ENCODE assay signal across 20 cellular contexts in the genomic region with DNA sequence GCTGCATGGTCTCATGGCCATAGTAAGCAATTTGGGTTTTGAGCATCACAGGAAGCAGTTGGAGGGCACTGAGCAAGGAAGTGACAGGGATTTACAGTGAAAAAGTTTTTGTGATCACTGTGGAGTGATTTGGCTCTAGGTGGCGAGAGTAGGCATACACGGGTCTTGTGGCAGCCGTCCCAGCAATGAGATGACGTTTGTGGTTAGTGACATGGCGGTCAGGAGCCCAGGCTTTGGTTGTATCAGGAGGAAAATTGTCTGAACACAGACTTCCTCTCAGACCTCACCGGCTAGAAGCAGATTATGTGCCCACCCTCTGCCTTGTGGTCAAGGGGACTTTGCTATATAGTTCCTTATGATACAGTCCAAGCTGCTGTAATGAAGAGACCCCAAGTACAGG. TPM values are rescaled to one million over a fixed set of nuclear protein-coding genes. Genes with fewer than 3 reads are reported as not detected.
DNase-seq lines count a peak whose midpoint lies in the region; ATAC-seq and TF ChIP-seq lines count a peak whose summit lies in the region.
"Had no signal": no experiment of that assay in that cellular context is flagged by ENCODE, and none has a peak within 500 bp of the region (broad histone marks: within the 10 kb centered on the region; RNA-seq: fewer than 3 reads in every experiment).

No MANE protein-coding gene starts in this region.

- no peaks in the 10 kb centered on the region for H3K27me3 ChIP-seq in body of pancreas
- H3K27me3 ChIP-seq: gastroesophageal sphincter had no signal

- H3K27me3 Mint-ChIP-seq in activated CD4-positive, alpha-beta memory T cell treated with anti-CD3 and anti-CD28 coated beads, Interleukin-2, amount 10 ng/mL, durations not matched to agents 7 days and 5 days: no peaks in the 10 kb centered on the region
- no peaks in the 10 kb centered on the region for H3K27me3 Mint-ChIP-seq in activated CD4-positive, alpha-beta memory T cell treated with anti-CD3 and anti-CD28 coated beads for 36 hours
- no peaks in the 10 kb centered on the region for H3K27me3 Mint-ChIP-seq in progenitor cell of endocrine pancreas

- peaks cover 35% of the 10 kb centered on the region for H3K4me1 Mint-ChIP-seq in activated CD4-positive, alpha-beta memory T cell treated with anti-CD3 and anti-CD28 coated beads, Interleukin-2, amount 10 ng/mL, durations not matched to agents 7 days and 5 days
- peaks cover 31% of the 10 kb centered on the region for H3K4me1 Mint-ChIP-seq in activated CD4-positive, alpha-beta memory T cell treated with anti-CD3 and anti-CD28 coated beads for 36 hours (ENCODE audit: low read depth)
- H3K4me1 Mint-ChIP-seq in progenitor cell of endocrine pancreas (ENCODE audit: low read depth): peaks cover 35% of the 10 kb centered on the region

- TF ChIP-seq POLR2A in body of pancreas (IDR thresholded peaks at IDR 0.05): no peak

- intact Hi-C loops in activated CD4-positive, alpha-beta memory T cell treated with anti-CD3 and anti-CD28 coated beads for 36 hours (cut with micrococcal nuclease): loop anchor here (5.0 kb wide), 2 partner anchors 37 to 248 kb away; a partner anchor contains a TSS
- intact Hi-C loops in body of pancreas (cut with DNase I): no loop called here

- POLR2A ChIA-PET in activated CD4-positive, alpha-beta memory T cell treated with anti-CD3 and anti-CD28 coated beads, Interleukin-2, amount 10 ng/mL, durations not matched to agents 7 days and 5 days (lab: Charles Lee): no interaction called here
- POLR2A ChIA-PET in activated CD4-positive, alpha-beta memory T cell treated with anti-CD3 and anti-CD28 coated beads for 36 hours (lab: Charles Lee): interaction anchor here (1.0 kb wide), 1 partner anchor 24 kb away, joined by 4 read pairs; a partner anchor contains a TSS

- ATAC-seq in body of pancreas (no peak), HG03565 (IDR thresholded peaks at IDR 0.05; ENCODE audit: unreplicated experiment) (no peak)
- ATAC-seq: gastroesophageal sphincter, psoas muscle had no signal

- WGBS in body of pancreas, 2 donors: 26 to 48% methylated on average over 4 to 6 of the region's 6 CpGs

- no peaks in the 10 kb centered on the region for H3K9me3 Mint-ChIP-seq in activated CD4-positive, alpha-beta memory T cell treated with anti-CD3 and anti-CD28 coated beads, Interleukin-2, amount 10 ng/mL, durations not matched to agents 7 days and 5 days
- no peaks in the 10 kb centered on the region for H3K9me3 Mint-ChIP-seq in activated CD4-positive, alpha-beta memory T cell treated with anti-CD3 and anti-CD28 coated beads for 36 hours
- H3K9me3 Mint-ChIP-seq in progenitor cell of endocrine pancreas (ENCODE audit: low read depth): no peaks in the 10 kb centered on the region
- H3K9me3 Mint-ChIP-seq: activated T-helper 1 cell treated with anti-CD3 and anti-CD28 coated beads, Interleukin-12 subunit alpha, Interleukin-12 subunit beta, Interleukin-2, Interleukin-4 antibody, amounts not matched to agents 30 ng/mL and 10 ng/mL and 1 ng/mL, durations not matched to agents 14 hours and 24 hours and 36 hours had no signal

- peaks cover 77% of the 10 kb centered on the region for H3K4me1 ChIP-seq in body of pancreas

- H3K36me3 ChIP-seq in body of pancreas (replicated peaks in 1 of 2; ENCODE audit: insufficient read depth in 1 of 2, low read depth in 2 of 2): no peaks in the 10 kb centered on the region

- peak overlapping the region; percentile 77 for H3K27ac Mint-ChIP-seq in activated CD4-positive, alpha-beta memory T cell treated with anti-CD3 and anti-CD28 coated beads, Interleukin-2, amount 10 ng/mL, durations not matched to agents 7 days and 5 days
- H3K27ac Mint-ChIP-seq in activated CD4-positive, alpha-beta memory T cell treated with anti-CD3 and anti-CD28 coated beads for 36 hours: no peak overlapping the region
- H3K27ac Mint-ChIP-seq in progenitor cell of endocrine pancreas: peak overlapping the region; percentile 49

- H3K36me3 Mint-ChIP-seq in activated CD4-positive, alpha-beta memory T cell treated with anti-CD3 and anti-CD28 coated beads, Interleukin-2, amount 10 ng/mL, durations not matched to agents 7 days and 5 days (ENCODE audit: low read depth): peaks cover 10% of the 10 kb centered on the region
- peaks cover 9% of the 10 kb centered on the region for H3K36me3 Mint-ChIP-seq in activated CD4-positive, alpha-beta memory T cell treated with anti-CD3 and anti-CD28 coated beads for 36 hours
- H3K36me3 Mint-ChIP-seq in progenitor cell of endocrine pancreas (ENCODE audit: insufficient read depth): peaks cover 7% of the 10 kb centered on the region

- no peak for DNase-seq in activated CD4-positive, alpha-beta memory T cell treated with anti-CD3 and anti-CD28 coated beads, Interleukin-2, amount 10 ng/mL, durations not matched to agents 7 days and 5 days
- no peak for DNase-seq in activated CD4-positive, alpha-beta memory T cell treated with anti-CD3 and anti-CD28 coated beads for 36 hours
- DNase-seq in MV-4-11 (lab: John Stamatoyannopoulos, UW): peak; percentile 63
- DNase-seq in body of pancreas: peak; percentile 47 to 73 (median 64)
- no peak for DNase-seq in progenitor cell of endocrine pancreas (ENCODE audit: low spot score, unreplicated experiment)
- DNase-seq in activated CD4-positive, CD25-positive, alpha-beta regulatory T cell (lab: John Stamatoyannopoulos, UW): no peak
- DNase-seq in SK-N-DZ (ENCODE audit: low spot score): no peak
- DNase-seq: aorta, Kasumi-1, NCI-H1436 treated with DMSO at 0.1 percent for 48 hours, NCI-H226, psoas muscle had no signal

- CTCF ChIA-PET in activated CD4-positive, alpha-beta memory T cell treated with anti-CD3 and anti-CD28 coated beads, Interleukin-2, amount 10 ng/mL, durations not matched to agents 7 days and 5 days (lab: Charles Lee): interaction anchor here (1.3 kb wide), 1 partner anchor 11 kb away, joined by 3 read pairs; no protein-coding TSS in a partner anchor
- CTCF ChIA-PET in activated CD4-positive, alpha-beta memory T cell treated with anti-CD3 and anti-CD28 coated beads for 36 hours (lab: Charles Lee): no interaction called here

- TF ChIP-seq CTCF in body of pancreas (IDR thresholded peaks at IDR 0.05) (no peak), progenitor cell of endocrine pancreas (IDR thresholded peaks at IDR 0.05; ENCODE audit: unreplicated experiment) (no peak)

- H3K27ac ChIP-seq in body of pancreas: peak overlapping the region; percentile 56 to 98 (median 94)
- H3K27ac ChIP-seq: epithelial cell of prostate, gastroesophageal sphincter, psoas muscle had no signal

- H3K9me3 ChIP-seq in body of pancreas: no peaks in the 10 kb centered on the region
- H3K9me3 ChIP-seq: gastroesophageal sphincter, psoas muscle had no signal

- H3K4me3 Mint-ChIP-seq in activated CD4-positive, alpha-beta memory T cell treated with anti-CD3 and anti-CD28 coated beads, Interleukin-2, amount 10 ng/mL, durations not matched to agents 7 days and 5 days: no peak overlapping the region
- no peak overlapping the region for H3K4me3 Mint-ChIP-seq in activated CD4-positive, alpha-beta memory T cell treated with anti-CD3 and anti-CD28 coated beads for 36 hours
- peak overlapping the region; percentile 56 for H3K4me3 Mint-ChIP-seq in progenitor cell of endocrine pancreas (ENCODE audit: low read depth)

- no peak overlapping the region for H3K4me3 ChIP-seq in body of pancreas
- H3K4me3 ChIP-seq: gastroesophageal sphincter, psoas muscle had no signal

RNA-seq across cellular contexts. Expression of a gene that starts 3.3 kb away (rescaled TPM):
- 10 to 100 TPM; 25.7 to 26.3 TPM for total RNA-seq in activated CD4-positive, alpha-beta memory T cell treated with anti-CD3 and anti-CD28 coated beads, Interleukin-2, amount 10 ng/mL, durations not matched to agents 7 days and 5 days
- 10 to 100 TPM; 23.1 to 26.1 TPM for total RNA-seq in activated CD4-positive, alpha-beta memory T cell treated with anti-CD3 and anti-CD28 coated beads for 36 hours
- 10 to 100 TPM; 50.3 to 95.9 TPM for total RNA-seq in body of pancreas
- 132 and 135 TPM in 2 replicates for total RNA-seq in progenitor cell of endocrine pancreas
- polyA plus RNA-seq in SK-N-DZ (2014; cell fraction: cytosol; rRNA removed): 12.2 and 31.6 TPM in 2 replicates
- polyA plus RNA-seq in SK-N-DZ (2014; cell fraction: nucleus; rRNA removed): 63.4 and 87.1 TPM in 2 replicates

RNA-seq across cellular contexts. Expression of a gene that starts 23.3 kb away (rescaled TPM):
- total RNA-seq in activated CD4-positive, alpha-beta memory T cell treated with anti-CD3 and anti-CD28 coated beads, Interleukin-2, amount 10 ng/mL, durations not matched to agents 7 days and 5 days: 10 to 100 TPM; 30.0 to 31.1 TPM
- total RNA-seq in activated CD4-positive, alpha-beta memory T cell treated with anti-CD3 and anti-CD28 coated beads for 36 hours: 10 to 100 TPM; 25.3 to 25.5 TPM
- total RNA-seq in body of pancreas: 10 to 100 TPM; 12.7 to 21.1 TPM
- total RNA-seq in progenitor cell of endocrine pancreas: 33.9 and 34.3 TPM in 2 replicates
- polyA plus RNA-seq in SK-N-DZ (2014; cell fraction: cytosol; rRNA removed): 11.9 and 15.2 TPM in 2 replicates
- 10.7 and 19.6 TPM in 2 replicates for polyA plus RNA-seq in SK-N-DZ (2014; cell fraction: nucleus; rRNA removed)

RNA-seq across cellular contexts. Expression of a gene that starts 31.4 kb away (rescaled TPM):
- total RNA-seq in activated CD4-positive, alpha-beta memory T cell treated with anti-CD3 and anti-CD28 coated beads, Interleukin-2, amount 10 ng/mL, durations not matched to agents 7 days and 5 days: not detected
- not detected for total RNA-seq in activated CD4-positive, alpha-beta memory T cell treated with anti-CD3 and anti-CD28 coated beads for 36 hours
- not detected for total RNA-seq in body of pancreas
- total RNA-seq in progenitor cell of endocrine pancreas: not detected in 2 replicates
- not detected in 2 replicates for polyA plus RNA-seq in SK-N-DZ (2014; cell fraction: cytosol; rRNA removed)
- polyA plus RNA-seq in SK-N-DZ (2014; cell fraction: nucleus; rRNA removed): not detected in 2 replicates
- total RNA-seq: A673; activated T-helper 1 cell treated with anti-CD3 and anti-CD28 coated beads, Interleukin-12 subunit alpha, Interleukin-12 subunit beta, Interleukin-2, Interleukin-4 antibody, amounts not matched to agents 30 ng/mL and 10 ng/mL and 1 ng/mL, durations not matched to agents 14 hours and 24 hours and 36 hours; aorta; gastroesophageal sphincter; lung microvascular endothelial cell; psoas muscle; T-helper 2 cell treated with Interferon-gamma antibody and Interleukin-4, amounts not matched to agents 100 ng/mL and 5 ng/mL, for 36 hours; ureter had no signal
- polyA plus RNA-seq: aorta, psoas muscle had no signal

RNA-seq across cellular contexts. Expression of a gene that starts 53.2 kb away (rescaled TPM):
- not detected for total RNA-seq in activated CD4-positive, alpha-beta memory T cell treated with anti-CD3 and anti-CD28 coated beads, Interleukin-2, amount 10 ng/mL, durations not matched to agents 7 days and 5 days
- total RNA-seq in activated CD4-positive, alpha-beta memory T cell treated with anti-CD3 and anti-CD28 coated beads for 36 hours: not detected
- not detected for total RNA-seq in body of pancreas
- total RNA-seq in progenitor cell of endocrine pancreas: not detected in 2 replicates
- polyA plus RNA-seq in SK-N-DZ (2014; cell fraction: cytosol; rRNA removed): 0.19 TPM in 1 of 2 replicates, not detected in the other
- 0.29 TPM in 1 of 2 replicates, not detected in the other for polyA plus RNA-seq in SK-N-DZ (2014; cell fraction: nucleus; rRNA removed)
- total RNA-seq: A673; activated T-helper 1 cell treated with anti-CD3 and anti-CD28 coated beads, Interleukin-12 subunit alpha, Interleukin-12 subunit beta, Interleukin-2, Interleukin-4 antibody, amounts not matched to agents 30 ng/mL and 10 ng/mL and 1 ng/mL, durations not matched to agents 14 hours and 24 hours and 36 hours; aorta; gastroesophageal sphincter; lung microvascular endothelial cell; psoas muscle; T-helper 2 cell treated with Interferon-gamma antibody and Interleukin-4, amounts not matched to agents 100 ng/mL and 5 ng/mL, for 36 hours; ureter had no signal
- polyA plus RNA-seq: aorta had no signal

RNA-seq across cellular contexts. Expression of a gene that starts 57.7 kb away (rescaled TPM):
- not detected for total RNA-seq in activated CD4-positive, alpha-beta memory T cell treated with anti-CD3 and anti-CD28 coated beads, Interleukin-2, amount 10 ng/mL, durations not matched to agents 7 days and 5 days
- not detected for total RNA-seq in activated CD4-positive, alpha-beta memory T cell treated with anti-CD3 and anti-CD28 coated beads for 36 hours
- total RNA-seq in body of pancreas (not detected), progenitor cell of endocrine pancreas (not detected in 2 replicates)
- not detected in 2 replicates for polyA plus RNA-seq in SK-N-DZ (2014; cell fraction: cytosol; rRNA removed)
- polyA plus RNA-seq in SK-N-DZ (2014; cell fraction: nucleus; rRNA removed): not detected in 2 replicates
- total RNA-seq: A673; activated T-helper 1 cell treated with anti-CD3 and anti-CD28 coated beads, Interleukin-12 subunit alpha, Interleukin-12 subunit beta, Interleukin-2, Interleukin-4 antibody, amounts not matched to agents 30 ng/mL and 10 ng/mL and 1 ng/mL, durations not matched to agents 14 hours and 24 hours and 36 hours; aorta; gastroesophageal sphincter; lung microvascular endothelial cell; psoas muscle; T-helper 2 cell treated with Interferon-gamma antibody and Interleukin-4, amounts not matched to agents 100 ng/mL and 5 ng/mL, for 36 hours; ureter had no signal
- polyA plus RNA-seq: aorta, psoas muscle had no signal

Comparison
In these comparisons a context has a peak if more than half of its experiments do, and no peak if none do; other contexts are left out.
1. DNase-seq: peak in MV-4-11 (single experiment) and body of pancreas (4 of 4); none in activated CD4-positive, alpha-beta memory T cell treated with anti-CD3 and anti-CD28 coated beads, Interleukin-2, amount 10 ng/mL, durations not matched to agents 7 days and 5 days (single experiment), activated CD4-positive, alpha-beta memory T cell treated with anti-CD3 and anti-CD28 coated beads for 36 hours (single experiment), progenitor cell of endocrine pancreas (single experiment), activated CD4-positive, CD25-positive, alpha-beta regulatory T cell (0 of 4) and SK-N-DZ (single experiment).